In genomic region chr16:71609066-71609465, GRCh38 we compare ENCODE assay signal across 31 cellular contexts. TPM values are rescaled to one million over a fixed set of nuclear protein-coding genes. Genes with fewer than 3 reads are reported as not detected.
"Had no signal": no experiment of that assay in that cellular context is flagged by ENCODE, and none has a peak within 500 bp of the region (broad histone marks: within the 10 kb centered on the region; RNA-seq: fewer than 3 reads in every experiment).

No MANE protein-coding gene starts in this region.

- H3K27ac ChIP-seq: esophagus squamous epithelium, heart right ventricle, left lung, prostate gland, right atrium auricular region, suprapubic skin, transverse colon, vagina had no signal

- H3K9me3 ChIP-seq: esophagus squamous epithelium, heart right ventricle, left lung, prostate gland, right atrium auricular region, suprapubic skin, transverse colon, vagina had no signal

- H3K4me3 Mint-ChIP-seq: effector memory CD8-positive, alpha-beta T cell; naive thymus-derived CD4-positive, alpha-beta T cell; nephron; stimulated activated naive CD8-positive, alpha-beta T cell treated with anti-CD3 and anti-CD28 coated beads, Interleukin-15, Interleukin-2, amounts not matched to agents 100 ng/mL and 50 ng/mL, for 24 hours had no signal

- DNase-seq: cortex of kidney; effector memory CD8-positive, alpha-beta T cell; erythroblast; esophagus squamous epithelium; foreskin melanocyte; glutamatergic neuron; heart right ventricle; hippocampal formation; left cardiac atrium; left lung; midbrain; naive thymus-derived CD4-positive, alpha-beta T cell; nucleus accumbens; stimulated activated CD4-positive, alpha-beta T cell treated with anti-CD3 and anti-CD28 coated beads, Interleukin-12 subunit alpha, Interleukin-12 subunit beta, amount 100 ng/mL, for 4 hours; stimulated activated CD4-positive, alpha-beta T cell treated with anti-CD3 and anti-CD28 coated beads, Interleukin-1b, Interleukin-23, amount 100 ng/mL, for 48 hours; stimulated activated CD4-positive, alpha-beta T cell treated with anti-CD3 and anti-CD28 coated beads, Interleukin-4, amount 100 ng/mL, for 1 hour; stimulated activated CD8-positive, alpha-beta memory T cell treated with anti-CD3 and anti-CD28 coated beads, Interleukin-4, amount 100 ng/mL, for 48 hours; transverse colon had no signal

- H3K4me1 Mint-ChIP-seq: nephron had no signal

- ATAC-seq: effector memory CD8-positive, alpha-beta T cell; heart right ventricle; left cardiac atrium; left lung; naive thymus-derived CD4-positive, alpha-beta T cell; sciatic nerve had no signal

- H3K27me3 ChIP-seq: right atrium auricular region, transverse colon, vagina had no signal

- H3K9me3 Mint-ChIP-seq: effector memory CD8-positive, alpha-beta T cell; naive thymus-derived CD4-positive, alpha-beta T cell; stimulated activated naive CD8-positive, alpha-beta T cell treated with anti-CD3 and anti-CD28 coated beads, Interleukin-15, Interleukin-2, amounts not matched to agents 100 ng/mL and 50 ng/mL, for 24 hours had no signal

- H3K4me3 ChIP-seq: esophagus squamous epithelium, heart right ventricle, left lung, prostate gland, right atrium auricular region, smooth muscle cell, suprapubic skin, transverse colon, vagina had no signal

- H3K4me2 ChIP-seq: smooth muscle cell had no signal

- H3K36me3 Mint-ChIP-seq: naive thymus-derived CD4-positive, alpha-beta T cell had no signal

- H3K36me3 ChIP-seq: esophagus squamous epithelium, heart right ventricle, left lung, prostate gland, right atrium auricular region, suprapubic skin, transverse colon, vagina had no signal

- H3K27ac Mint-ChIP-seq: effector memory CD8-positive, alpha-beta T cell; nephron had no signal

- H3K4me1 ChIP-seq: left lung, prostate gland, right atrium auricular region, vagina had no signal

RNA-seq across cellular contexts. Expression of gene MARVELD3, which starts 16.9 kb away (rescaled TPM):
- total RNA-seq: heart right ventricle; left cardiac atrium; naive thymus-derived CD4-positive, alpha-beta T cell; right atrium auricular region had no signal

RNA-seq across cellular contexts. Expression of gene TAT, which starts 32.2 kb away (rescaled TPM):
- total RNA-seq: dermis microvascular lymphatic vessel endothelial cell; esophagus squamous epithelium; heart right ventricle; kidney epithelial cell; left cardiac atrium; lower leg skin; mammary epithelial cell; naive thymus-derived CD4-positive, alpha-beta T cell; osteocyte; right atrium auricular region; smooth muscle cell; vagina had no signal
